ENCODE assay signal across 1 cellular context in the genomic region with DNA sequence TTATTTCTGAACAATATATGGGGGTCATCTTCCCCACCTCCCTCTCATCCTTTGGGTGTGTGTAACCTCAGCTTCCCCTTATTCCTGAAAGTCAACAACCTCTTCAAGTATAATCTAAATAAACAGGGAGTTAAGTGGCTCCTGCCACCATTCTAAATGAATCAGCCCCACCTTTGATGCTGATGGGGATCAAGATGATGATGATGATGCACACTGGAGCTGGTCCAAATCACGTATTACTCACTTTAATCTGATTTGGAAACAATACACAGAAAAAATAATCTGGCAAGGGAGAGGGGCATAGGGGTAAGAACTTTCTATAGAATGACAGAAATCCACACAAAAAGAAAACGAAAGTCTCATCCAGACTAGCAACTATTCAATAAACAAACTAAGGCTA.
TF ChIP-seq lines count a peak whose summit lies in the region.

No MANE protein-coding gene starts in this region.

TF ChIP-seq in WTC11, 78 proteins besides CTCF, POLR2A, EP300 and RAD21 (continued from another document):
- TF ChIP-seq, protein P1, sequence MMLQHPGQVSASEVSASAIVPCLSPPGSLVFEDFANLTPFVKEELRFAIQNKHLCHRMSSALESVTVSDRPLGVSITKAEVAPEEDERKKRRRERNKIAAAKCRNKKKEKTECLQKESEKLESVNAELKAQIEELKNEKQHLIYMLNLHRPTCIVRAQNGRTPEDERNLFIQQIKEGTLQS (CRISPR knock-in tag; conservative IDR thresholded peaks at IDR 0.05): no peak
- no peak for TF ChIP-seq KAT7 (CRISPR knock-in tag; IDR thresholded peaks at IDR 0.05; ENCODE audit: borderline replicate concordance)
- TF ChIP-seq, protein P2, sequence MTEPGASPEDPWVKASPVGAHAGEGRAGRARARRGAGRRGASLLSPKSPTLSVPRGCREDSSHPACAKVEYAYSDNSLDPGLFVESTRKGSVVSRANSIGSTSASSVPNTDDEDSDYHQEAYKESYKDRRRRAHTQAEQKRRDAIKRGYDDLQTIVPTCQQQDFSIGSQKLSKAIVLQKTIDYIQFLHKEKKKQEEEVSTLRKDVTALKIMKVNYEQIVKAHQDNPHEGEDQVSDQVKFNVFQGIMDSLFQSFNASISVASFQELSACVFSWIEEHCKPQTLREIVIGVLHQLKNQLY (CRISPR knock-in tag; IDR thresholded peaks at IDR 0.05): no peak
